8 cellular contexts compared by ENCODE assay signal in genomic region chr11:44066732-44067131, GRCh38. TPM values are rescaled to one million over a fixed set of nuclear protein-coding genes. Genes with fewer than 3 reads are reported as not detected.
DNase-seq lines count a peak whose midpoint lies in the region; ATAC-seq and TF ChIP-seq lines count a peak whose summit lies in the region.

No MANE protein-coding gene starts in this region.

- intact Hi-C loops in mammary epithelial cell (cut with micrococcal nuclease), result no loop called here
- intact Hi-C loops in testis (cut with DNase I; ENCODE audit: low total_unique reads), result no loop called here

- no peaks in the 10 kb centered on the region for H4K20me1 ChIP-seq in mammary epithelial cell (ENCODE audit: insufficient read depth, low read length)

- peak overlapping the region; percentile 67 for H3K9ac ChIP-seq in mammary epithelial cell (ENCODE audit: insufficient read depth, low read length)

- DNase-seq in GM12865 (ENCODE audit: low read depth) (no peak), NCI-H69 (lab: John Stamatoyannopoulos, UW) (peak; percentile 44), mammary epithelial cell (peak; percentile 73), testis (no peak)
- DNase-seq in activated CD4-positive, CD25-positive, alpha-beta regulatory T cell treated with anti-CD3 and anti-CD28 coated beads, Interleukin-2, amount 50 U/mL, for 72 hours, result no peak

- peaks cover 14% of the 10 kb centered on the region for H3K4me1 ChIP-seq in mammary epithelial cell (ENCODE audit: insufficient read depth, low read length)
- H3K4me1 ChIP-seq in testis, result peaks cover 7% of the 10 kb centered on the region

- 4% methylated on average over 9 of the region's 10 CpGs for WGBS in mammary epithelial cell (ENCODE audit: low coverage, missing lambda C conversion rate)
- WGBS in testis, 2 donors, result 17 to 27% methylated on average over 10 of the region's 10 CpGs

- H3K36me3 ChIP-seq in mammary epithelial cell (ENCODE audit: insufficient read depth, low read length), result no peaks in the 10 kb centered on the region
- no peaks in the 10 kb centered on the region for H3K36me3 ChIP-seq in testis (ENCODE audit: low read depth, missing control alignments)

- peak overlapping the region; percentile 91 for H3K4me2 ChIP-seq in mammary epithelial cell (ENCODE audit: insufficient read depth, low read depth, low read length)

- TF ChIP-seq POLR2A in testis (IDR thresholded peaks at IDR 0.05), result no peak

- dilution Hi-C loops in mammary epithelial cell (cut with HindIII; ENCODE audit: low sequenced_read_pairs), result no loop called here

- H3K27me3 ChIP-seq in mammary epithelial cell (ENCODE audit: insufficient read depth, low read length) (no peaks in the 10 kb centered on the region), layer of hippocampus (ENCODE audit: control insufficient read depth, insufficient read depth, low read length) (no peaks in the 10 kb centered on the region), testis (no peaks in the 10 kb centered on the region)

- peak overlapping the region; percentile 98 for H2AFZ ChIP-seq in mammary epithelial cell (ENCODE audit: low read depth, low read length)

- peak overlapping the region; percentile 45 for H3K4me3 ChIP-seq in GM12865 (ENCODE audit: low read depth, low read length)
- H3K4me3 ChIP-seq in mammary epithelial cell (replicated peaks in 1 of 3; ENCODE audit: insufficient read depth in 1 of 3, low read depth in 2 of 3, low read length in 3 of 3), result peak overlapping the region; percentile 58 to 77 (median 73)
- H3K4me3 ChIP-seq in testis, result peak overlapping the region; percentile 79 to 82

- H3K27ac ChIP-seq in mammary epithelial cell (ENCODE audit: insufficient read depth, low read depth, low read length), result peak overlapping the region; percentile 69
- H3K27ac ChIP-seq in layer of hippocampus (ENCODE audit: low read depth, low read length), result peak overlapping the region; percentile 86
- peak overlapping the region; percentile 93 to 96 for H3K27ac ChIP-seq in testis

- BruUV-seq in mammary epithelial cell (replicated peaks; lab: Mats Ljungman, UMichigan), result TSS peak; percentile 46

- ATAC-seq in HG03095 (IDR thresholded peaks at IDR 0.05; ENCODE audit: unreplicated experiment), result no peak
- no peak for ATAC-seq in HG02884 (IDR thresholded peaks at IDR 0.05; ENCODE audit: unreplicated experiment)

- in situ Hi-C loops in mammary epithelial cell (cut with MboI; ENCODE audit: low sequenced_read_pairs in 2 of 2), result no loop called here

- CTCF ChIA-PET in mammary epithelial cell (lab: Charles Lee; ENCODE audit: low non-redundant PET), result no interaction called here

- H3K79me2 ChIP-seq in mammary epithelial cell (ENCODE audit: insufficient read depth, low read length), result no peaks in the 10 kb centered on the region

- H3K9me3 ChIP-seq in mammary epithelial cell (replicated peaks; ENCODE audit: insufficient read depth, low read length) (no peaks in the 10 kb centered on the region), testis (no peaks in the 10 kb centered on the region)

- TF ChIP-seq CTCF in GM12865 (IDR thresholded peaks at IDR 0.05; ENCODE audit: insufficient read depth, low read depth, low read length, missing control alignments) (no peak), mammary epithelial cell (conservative IDR thresholded peaks at IDR 0.05 in 1 of 2, IDR thresholded peaks at IDR 0.05 in 1 of 2; ENCODE audit: extremely low read depth in 1 of 2, insufficient read depth in 1 of 2, low read depth in 1 of 2, low read length in 2 of 2) (no peak), testis (IDR thresholded peaks at IDR 0.05) (no peak)

RNA-seq across cellular contexts. Expression of gene ACCS, which starts 0.7 kb away (rescaled TPM):
- 10 to 100 TPM in 1 of 2 donors, 1 to 10 TPM in 1; 6.8 to 13.0 TPM for total RNA-seq in mammary epithelial cell
- 5.0 TPM for polyA plus RNA-seq in mammary epithelial cell
- 6.8 TPM for polyA minus RNA-seq in mammary epithelial cell
- 10 to 100 TPM; 63.0 to 65.4 TPM for total RNA-seq in testis
- 33.4 TPM for polyA plus RNA-seq in testis (ENCODE audit: insufficient read depth, low read depth, low replicate concordance)

RNA-seq across cellular contexts. Expression of gene ACCSL, which starts 19.0 kb away (rescaled TPM):
- not detected for total RNA-seq in mammary epithelial cell
- not detected for polyA plus RNA-seq in mammary epithelial cell
- not detected for polyA minus RNA-seq in mammary epithelial cell
- total RNA-seq in testis, result under 1 TPM; 0.25 to 0.79 TPM
- 0.67 TPM for polyA plus RNA-seq in testis (ENCODE audit: insufficient read depth, low read depth, low replicate concordance)

RNA-seq across cellular contexts. Expression of gene EXT2, which starts 28.7 kb away (rescaled TPM):
- total RNA-seq in mammary epithelial cell, result 100 to 1,000 TPM; 131 to 207 TPM
- 105 TPM for polyA plus RNA-seq in mammary epithelial cell
- polyA minus RNA-seq in mammary epithelial cell, result 90.2 TPM
- 10 to 100 TPM; 60.9 to 71.2 TPM for total RNA-seq in testis
- polyA plus RNA-seq in testis (ENCODE audit: insufficient read depth, low read depth, low replicate concordance), result 47.5 TPM

Comparison
In these comparisons a context has a peak if more than half of its experiments do, and no peak if none do; other contexts are left out.
1. DNase-seq: peak in NCI-H69 (single experiment) and mammary epithelial cell (single experiment); none in GM12865 (single experiment), testis (single experiment) and activated CD4-positive, CD25-positive, alpha-beta regulatory T cell treated with anti-CD3 and anti-CD28 coated beads, Interleukin-2, amount 50 U/mL, for 72 hours (single experiment).
2. RNA of gene ACCS, which starts 0.7 kb away (total RNA-seq): 63.0 to 65.4 TPM in testis; 6.8 to 13.0 TPM in mammary epithelial cell; every median in the first group is over 4 times any median in the second.
3. Peak in every context shown above with its lines, with median percentiles within 50 percentile points of each other: H3K4me3 ChIP-seq and H3K27ac ChIP-seq.